ENCODE assay signal across 1 cellular context in the genomic region with DNA sequence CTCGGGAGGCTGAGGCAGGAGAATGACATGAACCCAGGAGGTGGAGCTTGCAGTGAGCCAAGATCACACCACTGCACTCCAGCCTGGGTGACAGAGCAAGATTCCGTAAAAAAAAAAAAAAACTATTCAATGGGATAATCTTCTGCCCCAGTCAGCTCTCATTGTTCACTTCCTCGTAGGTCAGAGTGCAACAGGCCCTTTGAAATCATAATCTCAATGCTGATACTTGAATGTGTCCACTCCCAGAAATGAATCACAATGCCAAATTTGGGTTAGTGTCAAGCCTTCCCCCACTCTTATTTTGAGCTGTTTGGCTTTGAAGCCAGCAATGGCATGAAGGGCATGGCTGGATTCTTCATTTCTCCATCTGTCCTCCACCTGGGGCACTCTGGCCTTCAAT.
TF ChIP-seq lines count a peak whose summit lies in the region.

No MANE protein-coding gene starts in this region.

TF ChIP-seq in HCT116, 20 proteins besides CTCF, POLR2A, EP300 and RAD21:
- TF ChIP-seq TCF7L2 (IDR thresholded peaks at IDR 0.05; ENCODE audit: borderline replicate concordance, extremely low read depth, insufficient read depth, insufficient read length) (no peak), ZNF274 (IDR thresholded peaks at IDR 0.05; ENCODE audit: low read depth, low read length) (no peak), EZH2phosphoT487 (IDR thresholded peaks at IDR 0.05; ENCODE audit: borderline replicate concordance) (no peak), YY1 (IDR thresholded peaks at IDR 0.05; ENCODE audit: extremely low read depth, insufficient replicate concordance, low read depth, low read length) (no peak), EZH2 (IDR thresholded peaks at IDR 0.05) (no peak), SP1 (IDR thresholded peaks at IDR 0.05; ENCODE audit: low read depth) (peak; percentile 69), POLR2AphosphoS5 (IDR thresholded peaks at IDR 0.05; ENCODE audit: low read depth, low read length) (0 out of 2 replicates have a peak, but pooled peaks have one; percentile 28), ELF1 (IDR thresholded peaks at IDR 0.05; ENCODE audit: borderline replicate concordance, low read depth) (no peak), MAX (IDR thresholded peaks at IDR 0.05) (no peak), ZFX (IDR thresholded peaks at IDR 0.05) (no peak), SIN3A (IDR thresholded peaks at IDR 0.05; ENCODE audit: low read depth) (no peak), FOSL1 (IDR thresholded peaks at IDR 0.05; ENCODE audit: low read depth) (0 out of 2 replicates have a peak, but pooled peaks have one; percentile 33), EGR1 (IDR thresholded peaks at IDR 0.05; ENCODE audit: low read depth) (no peak), JUND (IDR thresholded peaks at IDR 0.05) (peak; percentile 15; the same call in 1 of the 2 replicates), ATF3 (IDR thresholded peaks at IDR 0.05) (no peak), CEBPB (IDR thresholded peaks at IDR 0.05; ENCODE audit: low read depth) (no peak), SRF (IDR thresholded peaks at IDR 0.05; ENCODE audit: low read depth) (peak; percentile 98), CBX3 (IDR thresholded peaks at IDR 0.05; ENCODE audit: low read depth) (no peak; the same call in 1 of the 2 replicates)
- TF ChIP-seq, protein P1, sequence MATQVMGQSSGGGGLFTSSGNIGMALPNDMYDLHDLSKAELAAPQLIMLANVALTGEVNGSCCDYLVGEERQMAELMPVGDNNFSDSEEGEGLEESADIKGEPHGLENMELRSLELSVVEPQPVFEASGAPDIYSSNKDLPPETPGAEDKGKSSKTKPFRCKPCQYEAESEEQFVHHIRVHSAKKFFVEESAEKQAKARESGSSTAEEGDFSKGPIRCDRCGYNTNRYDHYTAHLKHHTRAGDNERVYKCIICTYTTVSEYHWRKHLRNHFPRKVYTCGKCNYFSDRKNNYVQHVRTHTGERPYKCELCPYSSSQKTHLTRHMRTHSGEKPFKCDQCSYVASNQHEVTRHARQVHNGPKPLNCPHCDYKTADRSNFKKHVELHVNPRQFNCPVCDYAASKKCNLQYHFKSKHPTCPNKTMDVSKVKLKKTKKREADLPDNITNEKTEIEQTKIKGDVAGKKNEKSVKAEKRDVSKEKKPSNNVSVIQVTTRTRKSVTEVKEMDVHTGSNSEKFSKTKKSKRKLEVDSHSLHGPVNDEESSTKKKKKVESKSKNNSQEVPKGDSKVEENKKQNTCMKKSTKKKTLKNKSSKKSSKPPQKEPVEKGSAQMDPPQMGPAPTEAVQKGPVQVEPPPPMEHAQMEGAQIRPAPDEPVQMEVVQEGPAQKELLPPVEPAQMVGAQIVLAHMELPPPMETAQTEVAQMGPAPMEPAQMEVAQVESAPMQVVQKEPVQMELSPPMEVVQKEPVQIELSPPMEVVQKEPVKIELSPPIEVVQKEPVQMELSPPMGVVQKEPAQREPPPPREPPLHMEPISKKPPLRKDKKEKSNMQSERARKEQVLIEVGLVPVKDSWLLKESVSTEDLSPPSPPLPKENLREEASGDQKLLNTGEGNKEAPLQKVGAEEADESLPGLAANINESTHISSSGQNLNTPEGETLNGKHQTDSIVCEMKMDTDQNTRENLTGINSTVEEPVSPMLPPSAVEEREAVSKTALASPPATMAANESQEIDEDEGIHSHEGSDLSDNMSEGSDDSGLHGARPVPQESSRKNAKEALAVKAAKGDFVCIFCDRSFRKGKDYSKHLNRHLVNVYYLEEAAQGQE (IDR thresholded peaks at IDR 0.05; ENCODE audit: low read depth) = no peak
- TF ChIP-seq, protein P2, sequence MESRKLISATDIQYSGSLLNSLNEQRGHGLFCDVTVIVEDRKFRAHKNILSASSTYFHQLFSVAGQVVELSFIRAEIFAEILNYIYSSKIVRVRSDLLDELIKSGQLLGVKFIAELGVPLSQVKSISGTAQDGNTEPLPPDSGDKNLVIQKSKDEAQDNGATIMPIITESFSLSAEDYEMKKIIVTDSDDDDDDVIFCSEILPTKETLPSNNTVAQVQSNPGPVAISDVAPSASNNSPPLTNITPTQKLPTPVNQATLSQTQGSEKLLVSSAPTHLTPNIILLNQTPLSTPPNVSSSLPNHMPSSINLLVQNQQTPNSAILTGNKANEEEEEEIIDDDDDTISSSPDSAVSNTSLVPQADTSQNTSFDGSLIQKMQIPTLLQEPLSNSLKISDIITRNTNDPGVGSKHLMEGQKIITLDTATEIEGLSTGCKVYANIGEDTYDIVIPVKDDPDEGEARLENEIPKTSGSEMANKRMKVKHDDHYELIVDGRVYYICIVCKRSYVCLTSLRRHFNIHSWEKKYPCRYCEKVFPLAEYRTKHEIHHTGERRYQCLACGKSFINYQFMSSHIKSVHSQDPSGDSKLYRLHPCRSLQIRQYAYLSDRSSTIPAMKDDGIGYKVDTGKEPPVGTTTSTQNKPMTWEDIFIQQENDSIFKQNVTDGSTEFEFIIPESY (IDR thresholded peaks at IDR 0.05; ENCODE audit: extremely low read depth, insufficient replicate concordance, low read length) = no peak
